1 cellular context compared by ENCODE assay signal in genomic region chr16:55126456-55126855, GRCh38.
TF ChIP-seq lines count a peak whose summit lies in the region.

No MANE protein-coding gene starts in this region.

TF ChIP-seq in GM23338, 12 proteins besides CTCF, POLR2A, EP300 and RAD21 (continued from another document):
- no peak for TF ChIP-seq ZNF462 (CRISPR knock-in tag; IDR thresholded peaks at IDR 0.05)
- TF ChIP-seq NANOG (IDR thresholded peaks at IDR 0.05; ENCODE audit: borderline replicate concordance): no peak
- no peak for TF ChIP-seq REST (IDR thresholded peaks at IDR 0.05; ENCODE audit: unreplicated experiment)
- no peak for TF ChIP-seq EZH2 (IDR thresholded peaks at IDR 0.05; ENCODE audit: low read depth, unreplicated experiment)
